Comparison of ENCODE assay signal across 8 cellular contexts in genomic region chr6:130020892-130021483, GRCh38. TPM values are rescaled to one million over a fixed set of nuclear protein-coding genes. Genes with fewer than 3 reads are reported as not detected.
DNase-seq lines count a peak whose midpoint lies in the region; ATAC-seq, FAIRE-seq and TF ChIP-seq lines count a peak whose summit lies in the region.

No MANE protein-coding gene starts in this region.

- no peak for TF ChIP-seq POLR2A in GM12892 (IDR thresholded peaks at IDR 0.05; ENCODE audit: low read depth, low read length)

- DNase-seq in GM12892 (ENCODE audit: insufficient read length) (peak; percentile 23), NCI-H1105 treated with DMSO at 0.1 percent for 48 hours (lab: John Stamatoyannopoulos, UW) (peak; percentile 78), astrocyte of the spinal cord (ENCODE audit: low read depth, low spot score) (peak; percentile 91), hippocampal formation (lab: John Stamatoyannopoulos, UW) (peak; percentile 75 to 88), retina (peak; percentile 83), cerebellar nuclear complex (lab: John Stamatoyannopoulos, UW) (no peak)
- DNase-seq in T-helper 2 cell treated with Interferon-gamma antibody and Interleukin-4, amounts not matched to agents 5 μg/mL and 100 μg/mL, for 36 hours (ENCODE audit: low spot score): peak; percentile 71

- peak overlapping the region; percentile 85 for H3K4me3 ChIP-seq in astrocyte of the spinal cord (ENCODE audit: low read depth, low read length)

- peak overlapping the region; percentile 93 for H3K4me3 Mint-ChIP-seq in T-helper 2 cell treated with Interferon-gamma antibody and Interleukin-4, amounts not matched to agents 5 μg/mL and 100 μg/mL, for 36 hours

- H3K9me3 Mint-ChIP-seq in T-helper 2 cell treated with Interferon-gamma antibody and Interleukin-4, amounts not matched to agents 5 μg/mL and 100 μg/mL, for 36 hours: no peaks in the 10 kb centered on the region

- TF ChIP-seq CTCF in astrocyte of the spinal cord (IDR thresholded peaks at IDR 0.05; ENCODE audit: low read depth, low read length): peak; percentile 75

- H3K27me3 Mint-ChIP-seq in T-helper 2 cell treated with Interferon-gamma antibody and Interleukin-4, amounts not matched to agents 5 μg/mL and 100 μg/mL, for 36 hours (ENCODE audit: low read depth): peaks cover 3% of the 10 kb centered on the region

- peak; percentile 92 for FAIRE-seq in GM12892 (lab: Jason Lieb, UNC)

- peak; percentile 59 for ATAC-seq in HG02763 (IDR thresholded peaks at IDR 0.05; ENCODE audit: unreplicated experiment)

- H3K27ac Mint-ChIP-seq in T-helper 2 cell treated with Interferon-gamma antibody and Interleukin-4, amounts not matched to agents 5 μg/mL and 100 μg/mL, for 36 hours: peak overlapping the region; percentile 92

- peaks cover 12% of the 10 kb centered on the region for H3K4me1 Mint-ChIP-seq in T-helper 2 cell treated with Interferon-gamma antibody and Interleukin-4, amounts not matched to agents 5 μg/mL and 100 μg/mL, for 36 hours (ENCODE audit: low read depth)

- peaks cover 17% of the 10 kb centered on the region for H3K36me3 Mint-ChIP-seq in T-helper 2 cell treated with Interferon-gamma antibody and Interleukin-4, amounts not matched to agents 5 μg/mL and 100 μg/mL, for 36 hours (ENCODE audit: low read depth)

- in situ Hi-C loops in astrocyte of the spinal cord (cut with HindIII; ENCODE audit: low sequenced_read_pairs): no loop called here

RNA-seq across cellular contexts. Expression of gene L3MBTL3, which starts 2.6 kb away (rescaled TPM):
- polyA plus RNA-seq in GM12892 (2012; ENCODE audit: missing spikeins): 11.0 TPM

Comparison
In these comparisons a context has a peak if more than half of its experiments do, and no peak if none do; other contexts are left out.
1. DNase-seq: peak in GM12892 (single experiment), NCI-H1105 treated with DMSO at 0.1 percent for 48 hours (single experiment), T-helper 2 cell treated with Interferon-gamma antibody and Interleukin-4, amounts not matched to agents 5 μg/mL and 100 μg/mL, for 36 hours (single experiment), astrocyte of the spinal cord (single experiment), hippocampal formation (2 of 2) and retina (single experiment); none in cerebellar nuclear complex (0 of 2).